8 cellular contexts compared by ENCODE assay signal in genomic region chr9:117642571-117643287, GRCh38.
DNase-seq lines count a peak whose midpoint lies in the region; ATAC-seq, FAIRE-seq and TF ChIP-seq lines count a peak whose summit lies in the region.
"Not testable (repeated sequence)": the region's sequence is repeated elsewhere in the genome, so short reads cannot be mapped to it uniquely, and the experiment has no call there.

No MANE protein-coding gene starts in this region.

- H3K4me3 ChIP-seq in pancreas = peak overlapping the region in 3 of 4 donors; percentile 19 to 42 (median 40)

- H2BK5ac ChIP-seq in H9 (ENCODE audit: insufficient read length, low read length) = not testable (repeated sequence)

- DNase-seq in H9 (peak; percentile 64), NCI-H2227 (lab: John Stamatoyannopoulos, UW; ENCODE audit: unreplicated experiment) (peak; percentile 46), WTC11 (ENCODE audit: low spot score) (peak; percentile 21), kidney tubule cell (ENCODE audit: low spot score) (peak; percentile 23), pancreas (peak; percentile 23 to 77 (median 36))

- not testable (repeated sequence) for H3K79me1 ChIP-seq in H9 (ENCODE audit: insufficient read depth, low read depth, low read length, poor library complexity, severe bottlenecking)

- not testable (repeated sequence) for H3K27me3 Mint-ChIP-seq in H9 (ENCODE audit: low read depth); WTC11 (ENCODE audit: low read depth)
- H3K27me3 Mint-ChIP-seq in dendritic cell treated with granulocyte-macrophage colony-stimulating factor and Interleukin-4, amounts not matched to agents 40 ng/mL and 50 ng/mL, for 4 days = peaks cover 34% of the 10 kb centered on the region
- peaks cover 23% of the 10 kb centered on the region for H3K27me3 Mint-ChIP-seq in stimulated activated memory B cell treated with anti-CD40 and anti-IgM and Interleukin-4, amounts not matched to agents 10 μg/mL and 1 μg/mL and 100 μg/mL, for 72 hours

- H3K23me2 ChIP-seq in H9 (ENCODE audit: insufficient read length, low read depth, low read length, poor library complexity, severe bottlenecking) = not testable (repeated sequence)

- H4K5ac ChIP-seq in H9 (ENCODE audit: insufficient read length, low read depth, low read length) = not testable (repeated sequence)

- H4K91ac ChIP-seq in H9 (ENCODE audit: insufficient read length, low read depth, low read length) = not testable (repeated sequence)

- H3K23ac ChIP-seq in H9 (ENCODE audit: insufficient read length, low read depth, low read length) = not testable (repeated sequence)

- H3K27ac ChIP-seq in 22Rv1; H9 (ENCODE audit: insufficient read length, low read depth, low read length): not testable (repeated sequence)
- H3K27ac ChIP-seq in pancreas = peak overlapping the region in 3 of 4 donors; percentile 33 to 63 (median 62)

- H3K36me3 ChIP-seq in pancreas = not testable (repeated sequence)

- TF ChIP-seq CTCF in 22Rv1 (IDR thresholded peaks at IDR 0.05) = peak; percentile 33; the same call in 1 of the 2 replicates
- not testable (repeated sequence) for TF ChIP-seq CTCF in H9 (conservative IDR thresholded peaks at IDR 0.05); WTC11 (IDR thresholded peaks at IDR 0.05); pancreas (IDR thresholded peaks at IDR 0.05)

- H3K4ac ChIP-seq in H9 (ENCODE audit: low read depth, low read length) = not testable (repeated sequence)

- WGBS in H9 (ENCODE audit: extremely low coverage, insufficient read length, low lambda C conversion rate) = no CpG with 5 or more reads among the region's 50 CpGs
- 6 to 37% methylated on average over 41 to 50 of the region's 50 CpGs for WGBS in pancreas, 2 donors

- not testable (repeated sequence) for H3K4me1 ChIP-seq in H9 (ENCODE audit: insufficient read depth, low read length); pancreas

- not testable (repeated sequence) for ATAC-seq in WTC11; stimulated activated memory B cell treated with anti-CD40 and anti-IgM and Interleukin-4, amounts not matched to agents 10 μg/mL and 1 μg/mL and 100 μg/mL, for 72 hours
- ATAC-seq in pancreas = peak; percentile 11 to 38 (median 32)

- not testable (repeated sequence) for H3K36me3 Mint-ChIP-seq in H9 (ENCODE audit: insufficient read depth in 1 of 3, low read depth in 3 of 3); WTC11; dendritic cell treated with granulocyte-macrophage colony-stimulating factor and Interleukin-4, amounts not matched to agents 40 ng/mL and 50 ng/mL, for 4 days (ENCODE audit: low read depth); stimulated activated memory B cell treated with anti-CD40 and anti-IgM and Interleukin-4, amounts not matched to agents 10 μg/mL and 1 μg/mL and 100 μg/mL, for 72 hours

- H2AFZ ChIP-seq in H9 (ENCODE audit: low read length) = not testable (repeated sequence)

- H3K9ac ChIP-seq in H9 (ENCODE audit: extremely low read depth, insufficient read length, low read length) = not testable (repeated sequence)

- not testable (repeated sequence) for H2BK12ac ChIP-seq in H9 (ENCODE audit: insufficient read length, low read depth, low read length)

- H3K9me3 Mint-ChIP-seq in H9; WTC11; dendritic cell treated with granulocyte-macrophage colony-stimulating factor and Interleukin-4, amounts not matched to agents 40 ng/mL and 50 ng/mL, for 4 days; stimulated activated memory B cell treated with anti-CD40 and anti-IgM and Interleukin-4, amounts not matched to agents 10 μg/mL and 1 μg/mL and 100 μg/mL, for 72 hours: not testable (repeated sequence)

- H3K9me3 ChIP-seq in H9 (ENCODE audit: control insufficient read depth, low read depth, low read length); pancreas: not testable (repeated sequence)

- not testable (repeated sequence) for H3K4me2 ChIP-seq in H9 (ENCODE audit: insufficient read depth, insufficient read length, low read length)

- H2BK120ac ChIP-seq in H9 (ENCODE audit: low read depth, low read length, poor library complexity, severe bottlenecking) = not testable (repeated sequence)

- H4K20me1 ChIP-seq in H9 (ENCODE audit: control insufficient read depth, insufficient read depth, insufficient read length) = not testable (repeated sequence)

- FAIRE-seq in pancreas (lab: Jason Lieb, UNC) = not testable (repeated sequence)

- POLR2A ChIA-PET in WTC11 (lab: Charles Lee) = not testable (repeated sequence)

- not testable (repeated sequence) for H2BK15ac ChIP-seq in H9 (ENCODE audit: low read depth, low read length)

- H3K14ac ChIP-seq in H9 (ENCODE audit: insufficient read depth, low read length) = not testable (repeated sequence)

- peaks cover 17% of the 10 kb centered on the region in 2 experiments for H3K4me1 Mint-ChIP-seq in H9
- H3K4me1 Mint-ChIP-seq in WTC11 = not testable (repeated sequence)
- H3K4me1 Mint-ChIP-seq in dendritic cell treated with granulocyte-macrophage colony-stimulating factor and Interleukin-4, amounts not matched to agents 40 ng/mL and 50 ng/mL, for 4 days (ENCODE audit: low read depth) = peaks cover 22% of the 10 kb centered on the region
- H3K4me1 Mint-ChIP-seq in stimulated activated memory B cell treated with anti-CD40 and anti-IgM and Interleukin-4, amounts not matched to agents 10 μg/mL and 1 μg/mL and 100 μg/mL, for 72 hours = peaks cover 13% of the 10 kb centered on the region

- H3K18ac ChIP-seq in H9 (ENCODE audit: insufficient read length, low read depth, low read length) = not testable (repeated sequence)

- not testable (repeated sequence) for H3K79me2 ChIP-seq in H9 (ENCODE audit: insufficient read depth, low read length)

- H2BK20ac ChIP-seq in H9 (ENCODE audit: low read depth, low read length, poor library complexity, severe bottlenecking) = not testable (repeated sequence)

- CTCF ChIA-PET in WTC11 (lab: Charles Lee) = interaction anchor here (1.7 kb wide), 1 partner anchor 155 kb away, joined by 7 read pairs; no protein-coding TSS in a partner anchor

- H3K56ac ChIP-seq in H9 (ENCODE audit: insufficient read length, low read depth, low read length) = not testable (repeated sequence)

- not testable (repeated sequence) for H3K27me3 ChIP-seq in H9 (ENCODE audit: insufficient read depth, low read length); pancreas

- H3T11ph ChIP-seq in H9 (ENCODE audit: low read length) = not testable (repeated sequence)

- H4K8ac ChIP-seq in H9 (replicated peaks; ENCODE audit: insufficient read length, low read depth, low read length) = not testable (repeated sequence)

- H2AK5ac ChIP-seq in H9 (ENCODE audit: insufficient read length, low read length) = not testable (repeated sequence)

- not testable (repeated sequence) for H3K4me3 Mint-ChIP-seq in H9, WTC11
- peak overlapping the region; percentile 21 for H3K4me3 Mint-ChIP-seq in dendritic cell treated with granulocyte-macrophage colony-stimulating factor and Interleukin-4, amounts not matched to agents 40 ng/mL and 50 ng/mL, for 4 days
- peak overlapping the region; percentile 64 for H3K4me3 Mint-ChIP-seq in stimulated activated memory B cell treated with anti-CD40 and anti-IgM and Interleukin-4, amounts not matched to agents 10 μg/mL and 1 μg/mL and 100 μg/mL, for 72 hours

- intact Hi-C loops in dendritic cell treated with granulocyte-macrophage colony-stimulating factor and Interleukin-4, amounts not matched to agents 40 ng/mL and 50 ng/mL, for 4 days (cut with micrococcal nuclease) = loop anchor here (5.0 to 10.0 kb wide), 3 partner anchors 230 to 1725 kb away; partner anchors contain the start of gene BRINP1
- intact Hi-C loops in pancreas (cut with DNase I) = not testable (repeated sequence)

- not testable (repeated sequence) for H3K27ac Mint-ChIP-seq in H9; WTC11; dendritic cell treated with granulocyte-macrophage colony-stimulating factor and Interleukin-4, amounts not matched to agents 40 ng/mL and 50 ng/mL, for 4 days; stimulated activated memory B cell treated with anti-CD40 and anti-IgM and Interleukin-4, amounts not matched to agents 10 μg/mL and 1 μg/mL and 100 μg/mL, for 72 hours

TF ChIP-seq in WTC11, 78 proteins besides CTCF, POLR2A, EP300 and RAD21:
- TF ChIP-seq NFYB (CRISPR knock-in tag; conservative IDR thresholded peaks at IDR 0.05; ENCODE audit: low read depth) = 0 out of 2 replicates have a peak, but pooled peaks have one; percentile 1
